Comparison of ENCODE assay signal across 9 cellular contexts in genomic region chr3:30342319-30343060, GRCh38.
DNase-seq lines count a peak whose midpoint lies in the region; ATAC-seq, FAIRE-seq and TF ChIP-seq lines count a peak whose summit lies in the region.
"Had no signal": no experiment of that assay in that cellular context is flagged by ENCODE, and none has a peak within 500 bp of the region (broad histone marks: within the 10 kb centered on the region; RNA-seq: fewer than 3 reads in every experiment).

No MANE protein-coding gene starts in this region.

- H3K79me2 ChIP-seq in neural progenitor cell (ENCODE audit: low read depth) = no peaks in the 10 kb centered on the region

- H3K27me3 ChIP-seq in BE2C (no peaks in the 10 kb centered on the region), pancreas (no peaks in the 10 kb centered on the region), neural progenitor cell (no peaks in the 10 kb centered on the region)

- no peaks in the 10 kb centered on the region for H3K27me3 Mint-ChIP-seq in neural progenitor cell (ENCODE audit: insufficient read depth, low read depth)

- H3K4me1 ChIP-seq in BE2C = no peaks in the 10 kb centered on the region
- H3K4me1 ChIP-seq in pancreas = peaks cover 0 to 5% (median 0%) of the 10 kb centered on the region in 3 donors
- peaks cover 8% of the 10 kb centered on the region for H3K4me1 ChIP-seq in neural progenitor cell

- H3K27ac Mint-ChIP-seq in neural progenitor cell = no peak overlapping the region

- no peaks in the 10 kb centered on the region for H3K36me3 Mint-ChIP-seq in neural progenitor cell

- H3F3A ChIP-seq in neural progenitor cell (ENCODE audit: low read depth) = no peaks in the 10 kb centered on the region

- H3K4me3 ChIP-seq in BE2C (ENCODE audit: low read depth, low read length) (no peak overlapping the region), pancreas (no peak overlapping the region), neural progenitor cell (no peak overlapping the region)

- peak; percentile 13 for DNase-seq in BE2C
- DNase-seq in NCI-H460 (ENCODE audit: extremely low read depth, low read depth) = peak; percentile 46
- DNase-seq in pancreas = peak in 2 of 6 donors; percentile 17 to 56
- DNase-seq in NCI-H2081 (lab: John Stamatoyannopoulos, UW) = no peak
- DNase-seq in neural progenitor cell (ENCODE audit: low spot score) = no peak

- no peak overlapping the region for H3K27ac ChIP-seq in pancreas
- no peak overlapping the region for H3K27ac ChIP-seq in neural progenitor cell

- no peaks in the 10 kb centered on the region for H3K9me3 Mint-ChIP-seq in neural progenitor cell

- no peak overlapping the region for H3K4me3 Mint-ChIP-seq in neural progenitor cell

- no peaks in the 10 kb centered on the region for H3K9me3 ChIP-seq in BE2C
- no peaks in the 10 kb centered on the region for H3K9me3 ChIP-seq in pancreas
- no peaks in the 10 kb centered on the region for H3K9me3 ChIP-seq in neural progenitor cell (ENCODE audit: low read depth)

- intact Hi-C loops in pancreas (cut with DNase I) = no loop called here

- H3K36me3 ChIP-seq in BE2C (no peaks in the 10 kb centered on the region), pancreas (no peaks in the 10 kb centered on the region), neural progenitor cell (no peaks in the 10 kb centered on the region)

- peak; percentile 96 for ATAC-seq in esophagus mucosa
- ATAC-seq in pancreas = peak; percentile 77 to 96 (median 90)
- no peak for ATAC-seq in GM18505 (IDR thresholded peaks at IDR 0.05; ENCODE audit: unreplicated experiment)
- no peak for ATAC-seq in GM19395 (IDR thresholded peaks at IDR 0.05; ENCODE audit: unreplicated experiment)

- TF ChIP-seq CTCF in BE2C (IDR thresholded peaks at IDR 0.05; ENCODE audit: low read depth, low read length) (no peak), pancreas (IDR thresholded peaks at IDR 0.05) (no peak), neural progenitor cell (IDR thresholded peaks at IDR 0.05) (no peak)

- TF ChIP-seq POLR2A in GM18505 (IDR thresholded peaks at IDR 0.05; ENCODE audit: borderline replicate concordance, extremely low read depth, insufficient read depth, insufficient read length) = no peak

- 41 to 45% methylated on average over 6 of the region's 6 CpGs for WGBS in pancreas, 2 donors

- H4K20me1 ChIP-seq in neural progenitor cell (ENCODE audit: low read depth) = no peaks in the 10 kb centered on the region

- no peak overlapping the region for H2AFZ ChIP-seq in neural progenitor cell (replicated peaks)

- peak; percentile 54 for FAIRE-seq in pancreas (lab: Jason Lieb, UNC)
- FAIRE-seq: GM12891 had no signal

- H3K4me2 ChIP-seq in neural progenitor cell = no peak overlapping the region

- H3K4me1 Mint-ChIP-seq in neural progenitor cell = peaks cover 5% of the 10 kb centered on the region

- no peak overlapping the region for H3K9ac ChIP-seq in neural progenitor cell

Comparison
In these comparisons a context has a peak if more than half of its experiments do, and no peak if none do; other contexts are left out.
1. DNase-seq: peak in BE2C (single experiment) and NCI-H460 (single experiment); none in NCI-H2081 (0 of 2) and neural progenitor cell (single experiment).
2. ATAC-seq: peak in esophagus mucosa (single experiment) and pancreas (4 of 4); none in GM18505 (single experiment) and GM19395 (single experiment).